In the genomic region with DNA sequence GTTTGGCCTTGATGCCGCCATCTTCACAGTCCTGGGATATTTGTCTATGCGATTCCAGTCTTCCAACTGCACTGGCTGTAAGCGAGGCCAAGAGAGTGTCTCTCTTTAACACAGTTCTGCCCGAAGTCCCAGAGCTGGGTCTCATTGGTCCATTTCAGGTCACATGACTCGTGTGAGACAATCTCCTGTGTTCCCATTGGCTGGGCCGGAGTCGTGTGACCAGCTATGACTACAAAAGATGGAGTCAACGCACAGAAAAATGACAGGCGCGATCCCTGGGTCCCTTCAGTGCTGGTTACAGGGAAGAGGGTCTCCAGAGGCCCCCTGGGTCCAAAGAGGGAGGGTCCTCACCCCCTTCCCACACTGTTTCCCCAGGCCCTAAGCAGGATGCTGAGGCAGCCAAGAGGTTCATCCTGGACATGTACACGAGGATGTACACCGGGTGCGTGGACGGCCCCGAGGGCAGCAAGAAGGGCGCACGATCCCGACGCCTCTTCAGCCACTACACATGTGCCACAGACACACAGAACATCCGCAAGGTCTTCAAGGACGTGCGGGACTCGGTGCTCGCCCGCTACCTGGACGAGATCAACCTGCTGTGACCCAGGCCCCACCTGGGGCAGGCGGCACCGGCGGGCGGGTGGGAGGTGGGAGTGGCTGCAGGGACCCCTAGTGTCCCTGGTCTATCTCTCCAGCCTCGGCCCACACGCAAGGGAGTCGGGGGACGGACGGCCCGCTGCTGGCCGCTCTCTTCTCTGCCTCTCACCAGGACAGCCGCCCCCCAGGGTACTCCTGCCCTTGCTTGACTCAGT, we compare ENCODE assay signal across 12 cellular contexts. TPM values are rescaled to one million over a fixed set of nuclear protein-coding genes. Genes with fewer than 3 reads are reported as not detected.
DNase-seq lines count a peak whose midpoint lies in the region; ATAC-seq and TF ChIP-seq lines count a peak whose summit lies in the region.
"Had no signal": no experiment of that assay in that cellular context is flagged by ENCODE, and none has a peak within 500 bp of the region (broad histone marks: within the 10 kb centered on the region; RNA-seq: fewer than 3 reads in every experiment).

No MANE protein-coding gene starts in this region.

- TF ChIP-seq CTCF in osteoblast (IDR thresholded peaks at IDR 0.05; ENCODE audit: extremely low read depth, low read depth, low read length) (no peak), natural killer cell (IDR thresholded peaks at IDR 0.05) (no peak)

- peaks cover 26% of the 10 kb centered on the region for H3K4me1 Mint-ChIP-seq in activated naive CD4-positive, alpha-beta T cell treated with anti-CD3 and anti-CD28 coated beads for 36 hours (ENCODE audit: low read depth)
- peaks cover 54% of the 10 kb centered on the region for H3K4me1 Mint-ChIP-seq in activated T-helper 1 cell treated with anti-CD3 and anti-CD28 coated beads, Interleukin-12 subunit alpha, Interleukin-12 subunit beta, Interleukin-2, Interleukin-4 antibody, amounts not matched to agents 30 ng/mL and 10 ng/mL and 1 ng/mL, durations not matched to agents 14 hours and 24 hours and 36 hours (ENCODE audit: low read depth)
- peaks cover 5 to 12% of the 10 kb centered on the region in 2 donors for H3K4me1 Mint-ChIP-seq in natural killer cell

- peak; percentile 51 for DNase-seq in activated naive CD4-positive, alpha-beta T cell treated with anti-CD3 and anti-CD28 coated beads for 36 hours
- no peak for DNase-seq in activated naive CD4-positive, alpha-beta T cell treated with anti-CD3 and anti-CD28 coated beads, Interleukin-2, amount 50 U/mL, for 16 hours
- DNase-seq in M059J (ENCODE audit: low read depth) = peak; percentile 58
- DNase-seq in activated T-helper 1 cell treated with anti-CD3 and anti-CD28 coated beads, Interleukin-12 subunit alpha, Interleukin-12 subunit beta, Interleukin-2, Interleukin-4 antibody, amounts not matched to agents 30 ng/mL and 10 ng/mL and 1 ng/mL, durations not matched to agents 14 hours and 24 hours and 36 hours (ENCODE audit: low spot score) = no peak
- DNase-seq in osteoblast (ENCODE audit: insufficient read length, low spot score, missing footprints) = peak; percentile 70
- DNase-seq in NCI-H2171 treated with DMSO at 0.1 percent for 48 hours (lab: John Stamatoyannopoulos, UW) = no peak
- DNase-seq in natural killer cell = no peak

- H3K27me3 Mint-ChIP-seq in activated naive CD4-positive, alpha-beta T cell treated with anti-CD3 and anti-CD28 coated beads for 36 hours (ENCODE audit: low read depth) = no peaks in the 10 kb centered on the region
- no peaks in the 10 kb centered on the region for H3K27me3 Mint-ChIP-seq in activated T-helper 1 cell treated with anti-CD3 and anti-CD28 coated beads, Interleukin-12 subunit alpha, Interleukin-12 subunit beta, Interleukin-2, Interleukin-4 antibody, amounts not matched to agents 30 ng/mL and 10 ng/mL and 1 ng/mL, durations not matched to agents 14 hours and 24 hours and 36 hours (ENCODE audit: insufficient read depth)
- H3K27me3 Mint-ChIP-seq in natural killer cell (ENCODE audit: low read depth in 2 of 2) = no peaks in the 10 kb centered on the region
- H3K27me3 Mint-ChIP-seq: memory B cell had no signal

- H3K27me3 ChIP-seq in osteoblast (ENCODE audit: insufficient read depth, low read length) = no peaks in the 10 kb centered on the region

- peak overlapping the region; percentile 65 for H2AFZ ChIP-seq in osteoblast (ENCODE audit: low read length)

- intact Hi-C loops in activated naive CD4-positive, alpha-beta T cell treated with anti-CD3 and anti-CD28 coated beads for 36 hours (cut with micrococcal nuclease) = loop anchor here (1.0 kb wide), 4 partner anchors 16 to 200 kb away; no protein-coding TSS in a partner anchor
- intact Hi-C loops in activated T-helper 1 cell treated with anti-CD3 and anti-CD28 coated beads, Interleukin-12 subunit alpha, Interleukin-12 subunit beta, Interleukin-2, Interleukin-4 antibody, amounts not matched to agents 30 ng/mL and 10 ng/mL and 1 ng/mL, durations not matched to agents 14 hours and 24 hours and 36 hours (cut with micrococcal nuclease) = loop anchor here (1.0 to 5.0 kb wide), 7 partner anchors 15 to 210 kb away; no protein-coding TSS in a partner anchor
- intact Hi-C loops in natural killer cell (cut with micrococcal nuclease) = loop anchor here (1.0 to 5.0 kb wide), 3 partner anchors 33 to 200 kb away; no protein-coding TSS in a partner anchor

- H3K27ac Mint-ChIP-seq in activated naive CD4-positive, alpha-beta T cell treated with anti-CD3 and anti-CD28 coated beads for 36 hours = no peak overlapping the region
- peak overlapping the region; percentile 59 for H3K27ac Mint-ChIP-seq in activated T-helper 1 cell treated with anti-CD3 and anti-CD28 coated beads, Interleukin-12 subunit alpha, Interleukin-12 subunit beta, Interleukin-2, Interleukin-4 antibody, amounts not matched to agents 30 ng/mL and 10 ng/mL and 1 ng/mL, durations not matched to agents 14 hours and 24 hours and 36 hours
- peak overlapping the region in 1 of 2 donors; percentile 38 for H3K27ac Mint-ChIP-seq in natural killer cell
- H3K27ac Mint-ChIP-seq: memory B cell had no signal

- H4K20me1 ChIP-seq in osteoblast (ENCODE audit: insufficient read depth, low read length) = no peaks in the 10 kb centered on the region

- peaks cover 7% of the 10 kb centered on the region for H3K9me3 Mint-ChIP-seq in activated naive CD4-positive, alpha-beta T cell treated with anti-CD3 and anti-CD28 coated beads for 36 hours
- H3K9me3 Mint-ChIP-seq in activated T-helper 1 cell treated with anti-CD3 and anti-CD28 coated beads, Interleukin-12 subunit alpha, Interleukin-12 subunit beta, Interleukin-2, Interleukin-4 antibody, amounts not matched to agents 30 ng/mL and 10 ng/mL and 1 ng/mL, durations not matched to agents 14 hours and 24 hours and 36 hours = peaks cover 8% of the 10 kb centered on the region
- H3K9me3 Mint-ChIP-seq in natural killer cell = peaks cover 0 to 2% of the 10 kb centered on the region in 2 donors

- H3K36me3 Mint-ChIP-seq in activated naive CD4-positive, alpha-beta T cell treated with anti-CD3 and anti-CD28 coated beads for 36 hours (ENCODE audit: low read depth) = peaks cover 7% of the 10 kb centered on the region
- H3K36me3 Mint-ChIP-seq in activated T-helper 1 cell treated with anti-CD3 and anti-CD28 coated beads, Interleukin-12 subunit alpha, Interleukin-12 subunit beta, Interleukin-2, Interleukin-4 antibody, amounts not matched to agents 30 ng/mL and 10 ng/mL and 1 ng/mL, durations not matched to agents 14 hours and 24 hours and 36 hours (ENCODE audit: low read depth) = peaks cover 66% of the 10 kb centered on the region
- H3K36me3 Mint-ChIP-seq in natural killer cell = no peaks in the 10 kb centered on the region
- H3K36me3 Mint-ChIP-seq: CD8-positive, alpha-beta T cell; IgD-negative memory B cell had no signal

- CTCF ChIA-PET in activated naive CD4-positive, alpha-beta T cell treated with anti-CD3 and anti-CD28 coated beads for 36 hours (lab: Charles Lee) = interaction anchor here (0.8 to 3.8 kb wide), 8 partner anchors 15 to 200 kb away, joined by 5 to 56 read pairs (median 7); no protein-coding TSS in a partner anchor

- no peak overlapping the region for H3K4me3 Mint-ChIP-seq in activated naive CD4-positive, alpha-beta T cell treated with anti-CD3 and anti-CD28 coated beads for 36 hours
- H3K4me3 Mint-ChIP-seq in activated T-helper 1 cell treated with anti-CD3 and anti-CD28 coated beads, Interleukin-12 subunit alpha, Interleukin-12 subunit beta, Interleukin-2, Interleukin-4 antibody, amounts not matched to agents 30 ng/mL and 10 ng/mL and 1 ng/mL, durations not matched to agents 14 hours and 24 hours and 36 hours = no peak overlapping the region
- H3K4me3 Mint-ChIP-seq in natural killer cell = no peak overlapping the region
- H3K4me3 Mint-ChIP-seq: CD8-positive, alpha-beta T cell; memory B cell had no signal

- H3K79me2 ChIP-seq in osteoblast (ENCODE audit: insufficient read depth, low read length) = no peaks in the 10 kb centered on the region

- no peak overlapping the region for H3K27ac ChIP-seq in osteoblast (ENCODE audit: low read depth, low read length)
- H3K27ac ChIP-seq: coronary artery had no signal

- H3K4me3 ChIP-seq in osteoblast (ENCODE audit: insufficient read depth, low read length) = no peak overlapping the region
- H3K4me3 ChIP-seq: coronary artery had no signal

- H3K4me1 ChIP-seq in osteoblast (ENCODE audit: insufficient read depth, low read length) = peaks cover 6% of the 10 kb centered on the region

- H3K4me2 ChIP-seq in osteoblast (ENCODE audit: insufficient read depth, low read length) = peak overlapping the region; percentile 36

- no peaks in the 10 kb centered on the region for H3K36me3 ChIP-seq in osteoblast (ENCODE audit: insufficient read depth, low read length)

- H3K9me3 ChIP-seq in osteoblast (ENCODE audit: low read depth, low read length) = no peaks in the 10 kb centered on the region

- ATAC-seq in HG03457 (IDR thresholded peaks at IDR 0.05; ENCODE audit: unreplicated experiment) (no peak), natural killer cell (no peak)

RNA-seq across cellular contexts. Expression of gene S1PR4, which starts 15.9 kb away (rescaled TPM):
- total RNA-seq in activated naive CD4-positive, alpha-beta T cell treated with anti-CD3 and anti-CD28 coated beads for 36 hours = 10 to 100 TPM; 22.4 to 24.1 TPM
- not detected in 2 replicates for total RNA-seq in M059J (2014; rRNA removed; shearing (Covaris generic))
- total RNA-seq in activated T-helper 1 cell treated with anti-CD3 and anti-CD28 coated beads, Interleukin-12 subunit alpha, Interleukin-12 subunit beta, Interleukin-2, Interleukin-4 antibody, amounts not matched to agents 30 ng/mL and 10 ng/mL and 1 ng/mL, durations not matched to agents 14 hours and 24 hours and 36 hours = 44.3 and 45.3 TPM in 2 replicates
- not detected in 2 replicates for total RNA-seq in osteoblast
- total RNA-seq in natural killer cell = 10 to 100 TPM; 37.1 to 60.4 (median 51.7) TPM

RNA-seq across cellular contexts. Expression of gene NCLN, which starts 23.1 kb away (rescaled TPM):
- total RNA-seq in activated naive CD4-positive, alpha-beta T cell treated with anti-CD3 and anti-CD28 coated beads for 36 hours = 10 to 100 TPM; 38.4 to 42.9 TPM
- 44.7 and 76.1 TPM in 2 replicates for total RNA-seq in M059J (2014; rRNA removed; shearing (Covaris generic))
- 112 and 118 TPM in 2 replicates for total RNA-seq in activated T-helper 1 cell treated with anti-CD3 and anti-CD28 coated beads, Interleukin-12 subunit alpha, Interleukin-12 subunit beta, Interleukin-2, Interleukin-4 antibody, amounts not matched to agents 30 ng/mL and 10 ng/mL and 1 ng/mL, durations not matched to agents 14 hours and 24 hours and 36 hours
- total RNA-seq in osteoblast (37.7 and 39.4 TPM in 2 replicates), natural killer cell (10 to 100 TPM; 39.6 to 61.4 (median 49.0) TPM)

RNA-seq across cellular contexts. Expression of gene GNA15, which starts 26.8 kb away (rescaled TPM):
- 10 to 100 TPM; 26.6 to 28.4 TPM for total RNA-seq in activated naive CD4-positive, alpha-beta T cell treated with anti-CD3 and anti-CD28 coated beads for 36 hours
- total RNA-seq in M059J (2014; rRNA removed; shearing (Covaris generic)) = not detected in 2 replicates
- total RNA-seq in activated T-helper 1 cell treated with anti-CD3 and anti-CD28 coated beads, Interleukin-12 subunit alpha, Interleukin-12 subunit beta, Interleukin-2, Interleukin-4 antibody, amounts not matched to agents 30 ng/mL and 10 ng/mL and 1 ng/mL, durations not matched to agents 14 hours and 24 hours and 36 hours = 103 and 109 TPM in 2 replicates
- total RNA-seq in osteoblast = 0.36 TPM in 1 of 2 replicates, not detected in the other
- 10 to 100 TPM in 1 of 3 donors, 1 to 10 TPM in 2; 3.9 to 10.4 (median 8.4) TPM for total RNA-seq in natural killer cell

Comparison
In these comparisons a context has a peak if more than half of its experiments do, and no peak if none do; other contexts are left out.
1. DNase-seq: peak in activated naive CD4-positive, alpha-beta T cell treated with anti-CD3 and anti-CD28 coated beads for 36 hours (single experiment), M059J (single experiment) and osteoblast (single experiment); none in activated naive CD4-positive, alpha-beta T cell treated with anti-CD3 and anti-CD28 coated beads, Interleukin-2, amount 50 U/mL, for 16 hours (single experiment), activated T-helper 1 cell treated with anti-CD3 and anti-CD28 coated beads, Interleukin-12 subunit alpha, Interleukin-12 subunit beta, Interleukin-2, Interleukin-4 antibody, amounts not matched to agents 30 ng/mL and 10 ng/mL and 1 ng/mL, durations not matched to agents 14 hours and 24 hours and 36 hours (single experiment), NCI-H2171 treated with DMSO at 0.1 percent for 48 hours (single experiment) and natural killer cell (single experiment).
2. RNA of gene S1PR4, which starts 15.9 kb away (total RNA-seq): 37.1 to 60.4 TPM in natural killer cell, 44.3 to 45.3 TPM in activated T-helper 1 cell treated with anti-CD3 and anti-CD28 coated beads, Interleukin-12 subunit alpha, Interleukin-12 subunit beta, Interleukin-2, Interleukin-4 antibody, amounts not matched to agents 30 ng/mL and 10 ng/mL and 1 ng/mL, durations not matched to agents 14 hours and 24 hours and 36 hours and 22.4 to 24.1 TPM in activated naive CD4-positive, alpha-beta T cell treated with anti-CD3 and anti-CD28 coated beads for 36 hours; not detected in M059J and not detected in osteoblast; every median in the first group is over 10 times any median in the second.